In genomic region chr12:51751657-51752056, GRCh38 we compare ENCODE assay signal across 17 cellular contexts.
DNase-seq lines count a peak whose midpoint lies in the region; ATAC-seq lines count a peak whose summit lies in the region.
"Had no signal": no experiment of that assay in that cellular context is flagged by ENCODE, and none has a peak within 500 bp of the region (broad histone marks: within the 10 kb centered on the region; RNA-seq: fewer than 3 reads in every experiment).

No MANE protein-coding gene starts in this region.

- no peak overlapping the region for H3K4me3 ChIP-seq in GM23248
- H3K4me3 ChIP-seq in naive thymus-derived CD4-positive, alpha-beta T cell (ENCODE audit: low read length), result no peak overlapping the region

- peaks cover 8 to 41% (median 17%) of the 10 kb centered on the region in 5 donors for H3K27me3 Mint-ChIP-seq in naive thymus-derived CD4-positive, alpha-beta T cell
- H3K27me3 Mint-ChIP-seq: progenitor cell of endocrine pancreas had no signal

- intact Hi-C loops in left ventricle myocardium superior (cut with micrococcal nuclease), result no loop called here
- intact Hi-C loops in naive thymus-derived CD4-positive, alpha-beta T cell (cut with micrococcal nuclease), result no loop called here

- ATAC-seq in left ventricle myocardium superior (peak; percentile 85), GM21737 (IDR thresholded peaks at IDR 0.05; ENCODE audit: unreplicated experiment) (no peak), HG03460 (IDR thresholded peaks at IDR 0.05; ENCODE audit: unreplicated experiment) (no peak), GM19328 (IDR thresholded peaks at IDR 0.05; ENCODE audit: unreplicated experiment) (no peak)
- no peak for ATAC-seq in naive thymus-derived CD4-positive, alpha-beta T cell
- ATAC-seq: PC-3 had no signal

- in situ Hi-C loops in GM23248 (cut with MboI), result no loop called here

- H3K4me2 ChIP-seq in GM23248 (ENCODE audit: unreplicated experiment), result no peak overlapping the region

- H3K9ac ChIP-seq in GM23248, result no peak overlapping the region

- H3K36me3 ChIP-seq in GM23248 (ENCODE audit: low read depth), result peaks cover 22% of the 10 kb centered on the region; the same call in 1 of the 2 replicates
- H3K36me3 ChIP-seq in naive thymus-derived CD4-positive, alpha-beta T cell (ENCODE audit: control insufficient read depth in 2 of 3, insufficient read depth in 3 of 3, low read length in 3 of 3), result no peaks in the 10 kb centered on the region

- CTCF ChIA-PET in naive thymus-derived CD4-positive, alpha-beta T cell (lab: Charles Lee), result no interaction called here

- H2AFZ ChIP-seq in GM23248, result no peak overlapping the region

- H3K27ac ChIP-seq in GM23248, result peak overlapping the region; percentile 63
- no peak overlapping the region for H3K27ac ChIP-seq in naive thymus-derived CD4-positive, alpha-beta T cell (ENCODE audit: low read depth, low read length)
- H3K27ac ChIP-seq: C4-2B had no signal

- H3K27me3 ChIP-seq in GM23248 (replicated peaks; ENCODE audit: insufficient read depth), result no peaks in the 10 kb centered on the region
- H3K27me3 ChIP-seq in naive thymus-derived CD4-positive, alpha-beta T cell (ENCODE audit: control insufficient read depth in 2 of 2, insufficient read depth in 2 of 2, low read length in 2 of 2), result no peaks in the 10 kb centered on the region

- no peaks in the 10 kb centered on the region for H3K36me3 Mint-ChIP-seq in naive thymus-derived CD4-positive, alpha-beta T cell

- H3K79me2 ChIP-seq in GM23248 (ENCODE audit: insufficient read depth), result 0 out of 2 replicates have a peak, but pooled peaks cover 4% of the 10 kb centered on the region

- no peak overlapping the region for H3K4me3 Mint-ChIP-seq in naive thymus-derived CD4-positive, alpha-beta T cell

- no peaks in the 10 kb centered on the region for H3K9me3 ChIP-seq in GM23248 (ENCODE audit: low read depth)
- no peaks in the 10 kb centered on the region for H3K9me3 ChIP-seq in naive thymus-derived CD4-positive, alpha-beta T cell (ENCODE audit: control insufficient read depth in 2 of 3, low read length in 3 of 3)

- 0 out of 2 replicates have a peak, but pooled peaks cover 3% of the 10 kb centered on the region for H3K4me1 ChIP-seq in GM23248 (ENCODE audit: insufficient read depth)
- H3K4me1 ChIP-seq in naive thymus-derived CD4-positive, alpha-beta T cell (ENCODE audit: control insufficient read depth in 2 of 2, insufficient read depth in 2 of 2, low read length in 2 of 2), result no peaks in the 10 kb centered on the region

- H3F3A ChIP-seq in GM23248 (ENCODE audit: insufficient read depth), result peaks cover 22% of the 10 kb centered on the region

- POLR2A ChIA-PET in naive thymus-derived CD4-positive, alpha-beta T cell (lab: Charles Lee), result no interaction called here

- DNase-seq in GM23248 (no peak), anterior cingulate cortex (lab: John Stamatoyannopoulos, UW) (peak in 52 of 58 donors; percentile 3 to 90 (median 54)), left ventricle myocardium superior (no peak), putamen (ENCODE audit: low spot score) (peak; percentile 84)
- no peak for DNase-seq in naive thymus-derived CD4-positive, alpha-beta T cell
- DNase-seq: activated CD4-positive, alpha-beta T cell treated with anti-CD3 and anti-CD28 coated beads for 48 hours; cerebellar nuclear complex; GDM1; NCI-H2029; PC-3; stimulated activated CD4-positive, alpha-beta T cell treated with anti-CD3 and anti-CD28 coated beads, Interleukin-2, amount 100 ng/mL, for 48 hours; stimulated activated naive CD4-positive, alpha-beta T cell treated with Interleukin-2 at 50 U/mL for 16 hours had no signal

- 31 to 40% methylated on average over 2 of the region's 2 CpGs for WGBS in GM23248 (ENCODE audit: low coverage in 1 of 2, low lambda C conversion rate in 2 of 2, missing lambda C conversion rate in 2 of 2), 2 experiments

- H3K4me1 Mint-ChIP-seq in naive thymus-derived CD4-positive, alpha-beta T cell, result no peaks in the 10 kb centered on the region

- H3K27ac Mint-ChIP-seq in naive thymus-derived CD4-positive, alpha-beta T cell, result no peak overlapping the region
- H3K27ac Mint-ChIP-seq: progenitor cell of endocrine pancreas had no signal

- no peaks in the 10 kb centered on the region for H3K9me2 ChIP-seq in GM23248 (ENCODE audit: insufficient read depth)

- H3K9me3 Mint-ChIP-seq in naive thymus-derived CD4-positive, alpha-beta T cell, result no peaks in the 10 kb centered on the region

- H4K20me1 ChIP-seq in GM23248 (ENCODE audit: insufficient read depth), result no peaks in the 10 kb centered on the region

Comparison
In these comparisons a context has a peak if more than half of its experiments do, and no peak if none do; other contexts are left out.
1. DNase-seq: peak in anterior cingulate cortex (52 of 58) and putamen (single experiment); none in GM23248 (single experiment), left ventricle myocardium superior (single experiment) and naive thymus-derived CD4-positive, alpha-beta T cell (0 of 9).